Comparison of ENCODE assay signal across 31 cellular contexts in the genomic region with DNA sequence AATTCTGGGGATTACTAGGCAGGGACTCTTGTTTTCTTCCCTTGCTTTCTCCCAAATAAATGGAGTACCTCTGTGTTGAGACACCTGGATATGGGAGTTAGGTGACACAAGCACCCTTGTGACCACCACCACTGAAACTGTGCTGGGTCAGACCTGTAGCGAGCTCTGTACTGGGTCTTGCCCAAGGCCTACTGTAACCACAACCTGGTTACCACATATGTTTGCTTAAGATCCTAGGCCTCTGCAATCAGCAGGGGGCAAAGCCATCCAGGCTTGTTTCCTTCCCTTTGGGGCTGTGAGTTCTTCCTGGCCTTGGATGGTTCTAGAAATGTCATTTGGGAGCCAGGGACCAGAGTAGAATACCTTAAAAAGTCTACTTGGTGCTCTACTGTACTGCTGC. TPM values are rescaled to one million over a fixed set of nuclear protein-coding genes. Genes with fewer than 3 reads are reported as not detected.
"Had no signal": no experiment of that assay in that cellular context is flagged by ENCODE, and none has a peak within 500 bp of the region (broad histone marks: within the 10 kb centered on the region; RNA-seq: fewer than 3 reads in every experiment).

No MANE protein-coding gene starts in this region.

- H3K4me3 ChIP-seq: body of pancreas, esophagus muscularis mucosa, heart left ventricle, psoas muscle, smooth muscle cell, stomach, thyroid gland, upper lobe of left lung had no signal

- H3K9me3 Mint-ChIP-seq: immature natural killer cell, memory B cell had no signal

- H3K79me2 ChIP-seq: parathyroid adenoma had no signal

- H3K27me3 Mint-ChIP-seq: activated naive CD8-positive, alpha-beta T cell; memory B cell; naive thymus-derived CD4-positive, alpha-beta T cell; stimulated activated naive B cell treated with anti-CD40 and anti-IgM and Interleukin-4, amounts not matched to agents 10 μg/mL and 1 μg/mL and 100 μg/mL, for 72 hours had no signal

- ATAC-seq: body of pancreas; foreskin keratinocyte; heart left ventricle; left colon; naive thymus-derived CD4-positive, alpha-beta T cell; psoas muscle; stimulated activated naive B cell treated with anti-CD40 and anti-IgM and Interleukin-4, amounts not matched to agents 10 μg/mL and 1 μg/mL and 100 μg/mL, for 72 hours had no signal

- H3K9ac ChIP-seq: parathyroid adenoma had no signal

- H3K36me3 ChIP-seq: esophagus muscularis mucosa, heart left ventricle, stomach, thyroid gland, upper lobe of left lung had no signal

- H3K4me1 ChIP-seq: body of pancreas, esophagus muscularis mucosa, foreskin keratinocyte, heart left ventricle, parathyroid adenoma, psoas muscle, stomach, thyroid gland, upper lobe of left lung had no signal

- H3K4me2 ChIP-seq: smooth muscle cell had no signal

- FAIRE-seq: kidney, TTC549 had no signal

- H3K36me3 Mint-ChIP-seq: immature natural killer cell, memory B cell had no signal

- H3K9me3 ChIP-seq: body of pancreas, esophagus muscularis mucosa, thyroid gland, upper lobe of left lung had no signal

- H3K4me3 Mint-ChIP-seq: activated naive CD8-positive, alpha-beta T cell; immature natural killer cell; memory B cell; naive thymus-derived CD4-positive, alpha-beta T cell; stimulated activated naive B cell treated with anti-CD40 and anti-IgM and Interleukin-4, amounts not matched to agents 10 μg/mL and 1 μg/mL and 100 μg/mL, for 72 hours had no signal

- H3K27ac ChIP-seq: body of pancreas, esophagus muscularis mucosa, foreskin keratinocyte, heart left ventricle, parathyroid adenoma, psoas muscle, stomach, thyroid gland, upper lobe of left lung, VCaP had no signal

- H2AFZ ChIP-seq: parathyroid adenoma had no signal

- DNase-seq: activated CD4-positive, alpha-beta T cell treated with anti-CD3 and anti-CD28 coated beads for 4 hours; activated CD4-positive, alpha-beta T cell treated with anti-CD3 and anti-CD28 coated beads, Interleukin-2, amount 50 U/mL, for 48 hours; activated CD8-positive, alpha-beta memory T cell treated with anti-CD3 and anti-CD28 coated beads for 24 hours; activated effector memory CD4-positive, alpha-beta T cell treated with Interleukin-2 at 50 U/mL for 16 hours; activated naive CD4-positive, alpha-beta T cell treated with Interleukin-2 at 50 U/mL for 16 hours; anterior cingulate cortex; body of pancreas; dermis blood vessel endothelial cell; effector CD4-positive, alpha-beta T cell; foreskin keratinocyte; heart left ventricle; hypothalamus; immature natural killer cell; kidney; left colon; midbrain; naive thymus-derived CD4-positive, alpha-beta T cell; nucleus accumbens; psoas muscle; stimulated activated CD4-positive, alpha-beta T cell treated with anti-CD3 and anti-CD28 coated beads, Interleukin-1b, Interleukin-23, amount 100 ng/mL, for 48 hours; stimulated activated naive B cell treated with anti-CD40 and anti-IgM and Interleukin-4, amounts not matched to agents 10 μg/mL and 1 μg/mL and 100 μg/mL, for 72 hours; stomach; thyroid gland; upper lobe of left lung had no signal

- H3K27ac Mint-ChIP-seq: activated naive CD8-positive, alpha-beta T cell; immature natural killer cell; memory B cell; naive thymus-derived CD4-positive, alpha-beta T cell; stimulated activated naive B cell treated with anti-CD40 and anti-IgM and Interleukin-4, amounts not matched to agents 10 μg/mL and 1 μg/mL and 100 μg/mL, for 72 hours had no signal

- H3K27me3 ChIP-seq: body of pancreas, esophagus muscularis mucosa, foreskin keratinocyte, heart left ventricle, stomach, thyroid gland, upper lobe of left lung had no signal

RNA-seq across cellular contexts. Expression of gene LPAR4, which starts 49.4 kb away (rescaled TPM):
- total RNA-seq: dermis blood vessel endothelial cell; foreskin keratinocyte; naive thymus-derived CD4-positive, alpha-beta T cell; psoas muscle had no signal
